Comparison of ENCODE assay signal across 10 cellular contexts in the genomic region with DNA sequence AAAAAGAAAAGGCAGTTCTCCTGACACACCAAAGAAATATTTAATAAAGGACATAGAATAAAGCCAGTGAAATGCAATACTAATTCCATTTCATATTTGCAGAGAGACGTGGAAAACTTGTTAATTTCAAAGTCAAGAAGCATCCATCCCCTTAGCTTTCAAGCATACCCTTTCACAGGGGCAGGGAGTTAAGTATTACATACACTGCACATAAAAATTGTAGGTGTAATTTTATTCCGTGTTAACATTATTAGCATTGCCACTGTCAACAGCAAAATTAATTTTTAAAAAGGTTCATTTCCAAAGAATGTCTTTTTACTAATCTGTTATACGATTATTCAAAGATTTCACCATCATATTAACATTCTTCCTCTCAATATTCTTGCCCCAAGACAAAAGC.
DNase-seq lines count a peak whose midpoint lies in the region; ATAC-seq, FAIRE-seq and TF ChIP-seq lines count a peak whose summit lies in the region.
"Had no signal": no experiment of that assay in that cellular context is flagged by ENCODE, and none has a peak within 500 bp of the region (broad histone marks: within the 10 kb centered on the region; RNA-seq: fewer than 3 reads in every experiment).

No MANE protein-coding gene starts in this region.

- H3K27ac ChIP-seq in HUES6 (ENCODE audit: low read depth, low read length) (no peak overlapping the region), keratinocyte (ENCODE audit: control insufficient read depth, insufficient read depth, low read length) (peak overlapping the region; percentile 89), smooth muscle cell (ENCODE audit: low read depth) (no peak overlapping the region)

- H2AFZ ChIP-seq in keratinocyte (ENCODE audit: control insufficient read depth, low read length), result peak overlapping the region; percentile 96
- H2AFZ ChIP-seq in smooth muscle cell (ENCODE audit: low read depth), result no peak overlapping the region

- peak overlapping the region; percentile 80 for H3K9ac ChIP-seq in HUES6 (ENCODE audit: low read length)
- peak overlapping the region; percentile 92 for H3K9ac ChIP-seq in keratinocyte (ENCODE audit: control insufficient read depth, extremely low read depth, insufficient read depth, low read length)
- H3K9ac ChIP-seq in smooth muscle cell (ENCODE audit: low read depth), result no peak overlapping the region

- dilution Hi-C loops in keratinocyte (cut with MboI; ENCODE audit: extremely low pct_ligation_motif_present, low sequenced_read_pairs), result no loop called here

- DNase-seq in MCF 10A (ENCODE audit: unreplicated experiment) (peak; percentile 21), keratinocyte (ENCODE audit: low read depth, low spot score) (no peak), smooth muscle cell (lab: John Stamatoyannopoulos, UW; ENCODE audit: unreplicated experiment) (no peak), omental fat pad (ENCODE audit: low spot score) (no peak), foreskin melanocyte (no peak)
- DNase-seq: activated CD4-positive, CD25-positive, alpha-beta regulatory T cell treated with anti-CD3 and anti-CD28 coated beads, Interleukin-2, amount 50 U/mL, for 72 hours; stimulated activated naive CD8-positive, alpha-beta T cell treated with anti-CD3 and anti-CD28 coated beads, Interleukin-15, amount 100 ng/mL, for 72 hours had no signal

- peak overlapping the region; percentile 97 for H3K4me3 Mint-ChIP-seq in MCF 10A (ENCODE audit: unreplicated experiment)

- TF ChIP-seq CTCF in MCF 10A (IDR thresholded peaks at IDR 0.05; ENCODE audit: unreplicated experiment), result no peak
- TF ChIP-seq CTCF in keratinocyte (optimal IDR thresholded peaks at IDR 0.05 in 1 of 3, IDR thresholded peaks at IDR 0.05 in 1 of 3, conservative IDR thresholded peaks at IDR 0.05 in 1 of 3; ENCODE audit: extremely low read depth in 1 of 3, insufficient read depth in 2 of 3, low read length in 3 of 3), result no peak
- TF ChIP-seq CTCF in smooth muscle cell (IDR thresholded peaks at IDR 0.05; ENCODE audit: borderline replicate concordance, insufficient read depth, poor library complexity, severe bottlenecking), result no peak
- TF ChIP-seq CTCF in omental fat pad (IDR thresholded peaks at IDR 0.05), result no peak

- 21% methylated on average over 3 of the region's 3 CpGs for WGBS in smooth muscle cell (ENCODE audit: low lambda C conversion rate)

- H3K79me2 ChIP-seq in keratinocyte (ENCODE audit: control insufficient read depth, insufficient read depth, low read length) (peaks cover 14% of the 10 kb centered on the region), smooth muscle cell (ENCODE audit: low read depth) (no peaks in the 10 kb centered on the region)

- peak overlapping the region; percentile 96 for H3K4me2 ChIP-seq in keratinocyte (ENCODE audit: control insufficient read depth, extremely low read depth, insufficient read depth, low read depth, low read length)
- H3K4me2 ChIP-seq in smooth muscle cell, result peak overlapping the region; percentile 97

- no TSS peak for BruUV-seq in MCF 10A (replicated peaks; lab: Mats Ljungman, UMichigan)

- FAIRE-seq in keratinocyte (lab: Jason Lieb, UNC), result no peak

- H3K4me3 ChIP-seq in HUES6 (ENCODE audit: low read depth, low read length) (peak overlapping the region; percentile 68), keratinocyte (ENCODE audit: control insufficient read depth in 2 of 3, extremely low read depth in 1 of 3, insufficient read depth in 2 of 3, low read depth in 1 of 3, low read length in 3 of 3) (peak overlapping the region; percentile 60 to 99 (median 89)), smooth muscle cell (peak overlapping the region; percentile 70)

- H3K27me3 ChIP-seq in HUES6 (ENCODE audit: control insufficient read depth, insufficient read depth, low read length) (peaks cover 64% of the 10 kb centered on the region), keratinocyte (ENCODE audit: control insufficient read depth, extremely low read depth, insufficient read depth, low read length) (peaks cover 4% of the 10 kb centered on the region), smooth muscle cell (ENCODE audit: low read depth) (peaks cover 78% of the 10 kb centered on the region)

- peaks cover 14% of the 10 kb centered on the region for H3K4me1 Mint-ChIP-seq in MCF 10A (ENCODE audit: insufficient read depth, unreplicated experiment)

- no peaks in the 10 kb centered on the region for H3K9me3 ChIP-seq in HUES6 (ENCODE audit: control insufficient read depth, insufficient read depth, low read depth, low read length)
- H3K9me3 ChIP-seq in keratinocyte (ENCODE audit: control insufficient read depth, low read depth, low read length), result no peaks in the 10 kb centered on the region
- no peaks in the 10 kb centered on the region for H3K9me3 ChIP-seq in smooth muscle cell (replicated peaks; ENCODE audit: low read depth)

- H3F3A ChIP-seq in smooth muscle cell (ENCODE audit: low read depth), result no peaks in the 10 kb centered on the region

- no peaks in the 10 kb centered on the region for H4K20me1 ChIP-seq in keratinocyte (ENCODE audit: control insufficient read depth, extremely low read depth, insufficient read depth, low read length)
- H4K20me1 ChIP-seq in smooth muscle cell (ENCODE audit: low read depth), result no peaks in the 10 kb centered on the region

- H3K4me1 ChIP-seq in HUES6 (ENCODE audit: control insufficient read depth, insufficient read depth, low read length) (peaks cover 16% of the 10 kb centered on the region), keratinocyte (ENCODE audit: control insufficient read depth, extremely low read depth, insufficient read depth, low read length) (peaks cover 14% of the 10 kb centered on the region), smooth muscle cell (ENCODE audit: low read depth) (peaks cover 25% of the 10 kb centered on the region)

- H3K36me3 Mint-ChIP-seq in MCF 10A (ENCODE audit: insufficient read depth, unreplicated experiment), result no peaks in the 10 kb centered on the region

- no peaks in the 10 kb centered on the region for H3K27me3 Mint-ChIP-seq in MCF 10A (ENCODE audit: insufficient read depth, unreplicated experiment)

- POLR2A ChIA-PET in MCF 10A (lab: Yijun Ruan, JAX), result interaction anchor here (0.6 to 5.4 kb wide), 16 partner anchors 8 to 1051 kb away, joined by 3 to 22 read pairs (median 3); a partner anchor contains a TSS

- ATAC-seq in omental fat pad (ENCODE audit: low FRiP score), result no peak
- no peak for ATAC-seq in GM18511 (IDR thresholded peaks at IDR 0.05; ENCODE audit: unreplicated experiment)
- no peak for ATAC-seq in GM21447 (IDR thresholded peaks at IDR 0.05; ENCODE audit: unreplicated experiment)
- ATAC-seq: stimulated activated naive CD8-positive, alpha-beta T cell treated with anti-CD3 and anti-CD28 coated beads, Interleukin-15, amount 100 ng/mL, for 72 hours had no signal

- intact Hi-C loops in MCF 10A (cut with micrococcal nuclease), result loop anchor here (5.0 to 10.0 kb wide), 5 partner anchors 193 to 627 kb away; a partner anchor contains a TSS

- CTCF ChIA-PET in MCF 10A (lab: Yijun Ruan, JAX), result interaction anchor here (0.6 to 9.7 kb wide), 11 partner anchors 14 to 600 kb away, joined by 3 to 163 read pairs (median 3); a partner anchor contains a TSS

- H3K9me3 Mint-ChIP-seq in MCF 10A (ENCODE audit: unreplicated experiment), result no peaks in the 10 kb centered on the region
- H3K9me3 Mint-ChIP-seq: stimulated activated naive CD8-positive, alpha-beta T cell treated with anti-CD3 and anti-CD28 coated beads, Interleukin-15, amount 100 ng/mL, for 72 hours had no signal

- H3K27ac Mint-ChIP-seq in MCF 10A (ENCODE audit: low read depth, unreplicated experiment), result peak overlapping the region; percentile 88

- H3K36me3 ChIP-seq in HUES6 (ENCODE audit: control insufficient read depth, insufficient read depth, low read length) (no peaks in the 10 kb centered on the region), keratinocyte (ENCODE audit: control insufficient read depth in 2 of 2, extremely low read depth in 1 of 2, insufficient read depth in 2 of 2, low read length in 2 of 2) (no peaks in the 10 kb centered on the region), smooth muscle cell (ENCODE audit: low read depth) (no peaks in the 10 kb centered on the region)

- H3K9me1 ChIP-seq in keratinocyte (ENCODE audit: control insufficient read depth, extremely low read depth, insufficient read depth, low read length), result no peaks in the 10 kb centered on the region
